21 cellular contexts compared by ENCODE assay signal in the genomic region with DNA sequence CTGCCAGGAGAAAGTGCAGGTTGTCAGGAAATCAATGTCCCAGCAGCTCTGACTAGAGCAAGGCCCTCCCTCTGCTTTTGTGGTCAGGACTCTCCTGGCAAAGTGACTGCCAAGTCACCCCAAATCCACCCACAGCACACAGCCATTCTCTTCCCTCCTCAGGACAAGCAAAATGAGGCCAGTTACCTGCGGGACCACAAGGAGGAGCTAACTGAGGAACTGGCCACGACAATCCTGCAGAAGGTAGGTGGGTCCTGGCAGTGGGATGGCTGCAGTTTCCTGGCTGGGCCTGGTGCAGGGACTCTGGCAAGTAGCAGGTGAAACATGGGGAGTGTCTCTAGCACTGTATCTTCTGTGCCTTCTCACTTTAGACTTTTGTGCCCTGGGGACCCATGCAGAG.
"Had no signal": no experiment of that assay in that cellular context is flagged by ENCODE, and none has a peak within 500 bp of the region (broad histone marks: within the 10 kb centered on the region; RNA-seq: fewer than 3 reads in every experiment).

No MANE protein-coding gene starts in this region.

- ATAC-seq: activated CD8-positive, alpha-beta T cell treated with anti-CD3 and anti-CD28 coated beads for 36 hours; activated T-helper 17 cell treated with anti-CD3 and anti-CD28 coated beads, Interleukin-2, amount 50 U/mL, for 72 hours; effector memory CD8-positive, alpha-beta T cell; naive thymus-derived CD4-positive, alpha-beta T cell; pancreas; stimulated activated memory B cell treated with anti-CD40 and anti-IgM and Interleukin-4, amounts not matched to agents 10 μg/mL and 1 μg/mL and 100 μg/mL, for 72 hours had no signal

- H3K4me2 ChIP-seq: hepatocyte had no signal

- H3K9me3 ChIP-seq: pancreas, spleen, testis had no signal

- H3K4me3 ChIP-seq: cardiac muscle cell, hepatocyte, pancreas, spleen, testis had no signal

- H3K4me1 ChIP-seq: pancreas, spleen, testis had no signal

- H3K27ac Mint-ChIP-seq: activated CD4-positive, alpha-beta T cell treated with anti-CD3 and anti-CD28 coated beads, Interleukin-2, amount 10 ng/mL, durations not matched to agents 24 days and 14 days; activated CD8-positive, alpha-beta T cell treated with anti-CD3 and anti-CD28 coated beads for 36 hours; activated naive CD8-positive, alpha-beta T cell treated with anti-CD3 and anti-CD28 coated beads for 36 hours; activated T-helper 17 cell treated with anti-CD3 and anti-CD28 coated beads, Interleukin-2, amount 50 U/mL, for 72 hours; effector memory CD8-positive, alpha-beta T cell; immature natural killer cell; stimulated activated memory B cell treated with anti-CD40 and anti-IgM and Interleukin-4, amounts not matched to agents 10 μg/mL and 1 μg/mL and 100 μg/mL, for 72 hours; type B pancreatic cell had no signal

- H3K9me3 Mint-ChIP-seq: activated CD4-positive, alpha-beta T cell treated with anti-CD3 and anti-CD28 coated beads, Interleukin-2, amount 10 ng/mL, durations not matched to agents 24 days and 14 days; activated CD8-positive, alpha-beta T cell treated with anti-CD3 and anti-CD28 coated beads for 36 hours; activated naive CD8-positive, alpha-beta T cell treated with anti-CD3 and anti-CD28 coated beads for 36 hours; activated T-helper 17 cell treated with anti-CD3 and anti-CD28 coated beads, Interleukin-2, amount 50 U/mL, for 72 hours; effector memory CD8-positive, alpha-beta T cell; immature natural killer cell; stimulated activated memory B cell treated with anti-CD40 and anti-IgM and Interleukin-4, amounts not matched to agents 10 μg/mL and 1 μg/mL and 100 μg/mL, for 72 hours; type B pancreatic cell had no signal

- H3K36me3 Mint-ChIP-seq: activated naive CD8-positive, alpha-beta T cell treated with anti-CD3 and anti-CD28 coated beads for 36 hours; immature natural killer cell; naive thymus-derived CD4-positive, alpha-beta T cell; stimulated activated memory B cell treated with anti-CD40 and anti-IgM and Interleukin-4, amounts not matched to agents 10 μg/mL and 1 μg/mL and 100 μg/mL, for 72 hours; type B pancreatic cell had no signal

- H3K27me3 ChIP-seq: cardiac muscle cell, hepatocyte, pancreas, spleen, testis had no signal

- DNase-seq: activated CD4-positive, alpha-beta T cell treated with anti-CD3 and anti-CD28 coated beads, Interleukin-2, amount 10 ng/mL, durations not matched to agents 24 days and 14 days; activated CD8-positive, alpha-beta T cell treated with anti-CD3 and anti-CD28 coated beads for 36 hours; activated naive CD4-positive, alpha-beta T cell; activated naive CD8-positive, alpha-beta T cell treated with anti-CD3 and anti-CD28 coated beads for 36 hours; activated T-cell treated with anti-CD3 and anti-CD28 coated beads, Interleukin-2, amount 50 U/mL, for 1 hour; amygdala; effector memory CD8-positive, alpha-beta T cell; foreskin fibroblast; immature natural killer cell; mesenchymal stem cell; naive thymus-derived CD4-positive, alpha-beta T cell; pancreas; spleen; stimulated activated CD4-positive, alpha-beta T cell treated with anti-CD3 and anti-CD28 coated beads, Interleukin-4, amount 100 ng/mL, for 4 hours; testis had no signal

- H2AFZ ChIP-seq: hepatocyte had no signal

- H3K27ac ChIP-seq: cardiac muscle cell, epithelial cell of prostate, hepatocyte, pancreas, spleen, testis had no signal

- H3K4me3 Mint-ChIP-seq: activated CD4-positive, alpha-beta T cell treated with anti-CD3 and anti-CD28 coated beads, Interleukin-2, amount 10 ng/mL, durations not matched to agents 24 days and 14 days; activated CD8-positive, alpha-beta T cell treated with anti-CD3 and anti-CD28 coated beads for 36 hours; activated naive CD8-positive, alpha-beta T cell treated with anti-CD3 and anti-CD28 coated beads for 36 hours; activated T-helper 17 cell treated with anti-CD3 and anti-CD28 coated beads, Interleukin-2, amount 50 U/mL, for 72 hours; effector memory CD8-positive, alpha-beta T cell; immature natural killer cell; naive thymus-derived CD4-positive, alpha-beta T cell; stimulated activated memory B cell treated with anti-CD40 and anti-IgM and Interleukin-4, amounts not matched to agents 10 μg/mL and 1 μg/mL and 100 μg/mL, for 72 hours; type B pancreatic cell had no signal

- H3K27me3 Mint-ChIP-seq: activated CD8-positive, alpha-beta T cell treated with anti-CD3 and anti-CD28 coated beads for 36 hours; activated naive CD8-positive, alpha-beta T cell treated with anti-CD3 and anti-CD28 coated beads for 36 hours had no signal

- H3K36me3 ChIP-seq: cardiac muscle cell, pancreas, spleen had no signal

- H3K79me2 ChIP-seq: hepatocyte had no signal
